In the genomic region with DNA sequence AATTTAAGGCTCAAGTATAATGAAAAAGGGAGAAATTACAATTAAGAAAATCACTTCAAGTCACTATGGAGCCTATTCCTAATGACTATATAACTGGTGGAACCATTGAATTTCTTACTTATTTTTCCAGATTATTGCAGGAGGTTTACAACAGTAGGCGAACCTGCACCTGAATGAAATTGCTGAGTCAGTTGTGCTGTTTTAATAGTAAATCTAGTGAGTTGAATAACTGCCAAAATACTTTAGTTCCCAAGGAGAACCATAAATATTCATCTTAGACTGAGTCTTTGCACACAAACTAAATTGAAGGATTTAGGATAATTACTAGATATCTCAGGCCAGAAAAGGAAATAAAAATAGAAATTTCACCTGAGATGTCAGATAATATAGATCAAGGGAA, we compare ENCODE assay signal across 1 cellular context.
TF ChIP-seq lines count a peak whose summit lies in the region.

No MANE protein-coding gene starts in this region.

TF ChIP-seq in K562, 482 proteins besides CTCF, POLR2A, EP300 and RAD21 (continued from another document):
- no peak for TF ChIP-seq CHD4 (IDR thresholded peaks at IDR 0.05; ENCODE audit: insufficient read depth, insufficient replicate concordance, low read depth, low read length, poor library complexity, severe bottlenecking)
- TF ChIP-seq CBFB (CRISPR knock-in tag; IDR thresholded peaks at IDR 0.05): no peak
- no peak for TF ChIP-seq TSC22D4 (tag; IDR thresholded peaks at IDR 0.05)
- TF ChIP-seq GTF2A2 (tag; IDR thresholded peaks at IDR 0.05): no peak
- TF ChIP-seq PRPF4 (IDR thresholded peaks at IDR 0.05; ENCODE audit: insufficient read depth, low read depth, low read length, poor library complexity, severe bottlenecking): no peak
